In genomic region chr22:31489632-31490495, GRCh38 we compare ENCODE assay signal across 8 cellular contexts. TPM values are rescaled to one million over a fixed set of nuclear protein-coding genes. Genes with fewer than 3 reads are reported as not detected.
DNase-seq lines count a peak whose midpoint lies in the region; ATAC-seq and TF ChIP-seq lines count a peak whose summit lies in the region.

Gene EIF4ENIF1, minus strand, starts transcription at chr22:31489842. Its CDS starts 1,124 bp downstream, at chr22:31488718.

- DNase-seq in Caki2 (ENCODE audit: low read depth) (peak; percentile 86), SHP77 (lab: John Stamatoyannopoulos, UW) (peak; percentile 48 to 79), fibroblast of the conjunctiva (ENCODE audit: low read depth) (peak; percentile 68)
- DNase-seq in Jurkat, Clone E6-1 (ENCODE audit: low read depth, low spot score) = peak; percentile 76
- DNase-seq in activated effector memory CD4-positive, alpha-beta T cell treated with anti-CD3 and anti-CD28 coated beads, Interleukin-2, amount 50 U/mL, for 16 hours = peak; percentile 93

- no peaks in the 10 kb centered on the region for H4K20me1 ChIP-seq in neural cell (ENCODE audit: insufficient read depth)

- no peaks in the 10 kb centered on the region for H3K27me3 ChIP-seq in neural cell (ENCODE audit: insufficient read depth, low read depth, low read length)

- ATAC-seq in GM21515 (IDR thresholded peaks at IDR 0.05; ENCODE audit: unreplicated experiment) = peak; percentile 30

- no peaks in the 10 kb centered on the region for H3K9me3 ChIP-seq in neural cell (ENCODE audit: low read length)

- peak; percentile 7 for TF ChIP-seq RAD21 in neural cell (conservative IDR thresholded peaks at IDR 0.05)

- H3K79me2 ChIP-seq in neural cell (replicated peaks; ENCODE audit: insufficient read depth, low read length) = peaks cover 23% of the 10 kb centered on the region

- peaks cover 35% of the 10 kb centered on the region for H3K36me3 Mint-ChIP-seq in stimulated activated naive CD8-positive, alpha-beta T cell treated with anti-CD3 and anti-CD28 coated beads, Interleukin-15, Interleukin-2, amounts not matched to agents 100 ng/mL and 50 ng/mL, for 24 hours (ENCODE audit: low read depth)

- H3F3A ChIP-seq in neural cell (ENCODE audit: insufficient read depth, low read length, poor library complexity, severe bottlenecking) = no peaks in the 10 kb centered on the region

- in situ Hi-C loops in Caki2 (cut with HindIII; ENCODE audit: low pct_unique_long_range_greater_than_20kb, low sequenced_read_pairs) = no loop called here

- no peaks in the 10 kb centered on the region for H3K9me3 Mint-ChIP-seq in stimulated activated naive CD8-positive, alpha-beta T cell treated with anti-CD3 and anti-CD28 coated beads, Interleukin-15, Interleukin-2, amounts not matched to agents 100 ng/mL and 50 ng/mL, for 24 hours

- peak within 1 kb of the TSS; percentile 75 for H3K9ac ChIP-seq in neural cell (ENCODE audit: low read length)

- peak; percentile 80 for TF ChIP-seq EP300 in neural cell (conservative IDR thresholded peaks at IDR 0.05; ENCODE audit: poor library complexity, severe bottlenecking)

- peak within 1 kb of the TSS; percentile 62 for H2AFZ ChIP-seq in neural cell (ENCODE audit: low read depth, low read length)

- H3K4me2 ChIP-seq in neural cell (ENCODE audit: low read length) = peak within 1 kb of the TSS; percentile 90

- TF ChIP-seq CTCF in neural cell (IDR thresholded peaks at IDR 0.05; ENCODE audit: poor library complexity, severe bottlenecking) = peak; percentile 12

- no peaks in the 10 kb centered on the region for H3K27me3 Mint-ChIP-seq in stimulated activated naive CD8-positive, alpha-beta T cell treated with anti-CD3 and anti-CD28 coated beads, Interleukin-15, Interleukin-2, amounts not matched to agents 100 ng/mL and 50 ng/mL, for 24 hours

- peak within 1 kb of the TSS; percentile 99 for H3K27ac Mint-ChIP-seq in stimulated activated naive CD8-positive, alpha-beta T cell treated with anti-CD3 and anti-CD28 coated beads, Interleukin-15, Interleukin-2, amounts not matched to agents 100 ng/mL and 50 ng/mL, for 24 hours

- peaks cover 71% of the 10 kb centered on the region for H3K4me1 Mint-ChIP-seq in stimulated activated naive CD8-positive, alpha-beta T cell treated with anti-CD3 and anti-CD28 coated beads, Interleukin-15, Interleukin-2, amounts not matched to agents 100 ng/mL and 50 ng/mL, for 24 hours (ENCODE audit: low read depth)

- H3K27ac ChIP-seq in neural cell (ENCODE audit: low read length) = peak within 1 kb of the TSS; percentile 81

- H3K4me3 Mint-ChIP-seq in stimulated activated naive CD8-positive, alpha-beta T cell treated with anti-CD3 and anti-CD28 coated beads, Interleukin-15, Interleukin-2, amounts not matched to agents 100 ng/mL and 50 ng/mL, for 24 hours = peak within 1 kb of the TSS; percentile 94

- H3K4me3 ChIP-seq in Jurkat, Clone E6-1 (ENCODE audit: low read length) = peak within 1 kb of the TSS; percentile 97
- peak within 1 kb of the TSS; percentile 96 for H3K4me3 ChIP-seq in neural cell (ENCODE audit: low read length)

- H3K36me3 ChIP-seq in neural cell (ENCODE audit: insufficient read depth, low read length) = no peaks in the 10 kb centered on the region

- H3K9me2 ChIP-seq in neural cell (ENCODE audit: insufficient read depth, low read length) = no peaks in the 10 kb centered on the region

TF ChIP-seq in neural cell, 6 proteins besides CTCF, POLR2A, EP300 and RAD21:
- TF ChIP-seq MXI1 (conservative IDR thresholded peaks at IDR 0.05; ENCODE audit: poor library complexity, severe bottlenecking) (peak; percentile 90), EZH2 (IDR thresholded peaks at IDR 0.05; ENCODE audit: borderline replicate concordance, insufficient read depth, low read length, poor library complexity, severe bottlenecking) (no peak), REST (IDR thresholded peaks at IDR 0.05; ENCODE audit: borderline replicate concordance) (no peak), SMC3 (conservative IDR thresholded peaks at IDR 0.05; ENCODE audit: poor library complexity) (peak; percentile 49), POLR2AphosphoS5 (IDR thresholded peaks at IDR 0.05) (peak; percentile 86)

RNA-seq across cellular contexts. Expression of gene EIF4ENIF1, which starts in this region (rescaled TPM):
- total RNA-seq in Caki2 (2014; rRNA removed; shearing (Covaris generic); ENCODE audit: low replicate concordance) = 12.1 and 15.9 TPM in 2 replicates
- polyA plus RNA-seq in Jurkat, Clone E6-1 (2012; ENCODE audit: insufficient read depth, insufficient read length) = 28.6 TPM
- polyA plus RNA-seq in neural cell = 12.6 and 12.7 TPM in 2 replicates
- polyA minus RNA-seq in neural cell = 25.3 and 26.4 TPM in 2 replicates

Comparison
In these comparisons a context has a peak if more than half of its experiments do, and no peak if none do; other contexts are left out.
1. Peak in every context shown above with its lines: DNase-seq, ATAC-seq, H3K4me3 ChIP-seq and H3K27ac ChIP-seq.